9 cellular contexts compared by ENCODE assay signal in genomic region chr10:104371753-104372152, GRCh38.
"Had no signal": no experiment of that assay in that cellular context is flagged by ENCODE, and none has a peak within 500 bp of the region (broad histone marks: within the 10 kb centered on the region; RNA-seq: fewer than 3 reads in every experiment).

No MANE protein-coding gene starts in this region.

- H3K27ac ChIP-seq: GM23248 had no signal

- H3K9ac ChIP-seq: GM23248 had no signal

- H3K9me3 ChIP-seq: HAP-1 had no signal

- ATAC-seq: GM23338, HCT116 had no signal

- H3K4me3 ChIP-seq: GM23248, GM23338, HAP-1 had no signal

- H3K36me3 ChIP-seq: HAP-1 had no signal

- DNase-seq: GM23248, GOT3, H7, H9, HCEC 1CT, HFFc6 had no signal

- H3K4me2 ChIP-seq: GM23338 had no signal
